Comparison of ENCODE assay signal across 28 cellular contexts in the genomic region with DNA sequence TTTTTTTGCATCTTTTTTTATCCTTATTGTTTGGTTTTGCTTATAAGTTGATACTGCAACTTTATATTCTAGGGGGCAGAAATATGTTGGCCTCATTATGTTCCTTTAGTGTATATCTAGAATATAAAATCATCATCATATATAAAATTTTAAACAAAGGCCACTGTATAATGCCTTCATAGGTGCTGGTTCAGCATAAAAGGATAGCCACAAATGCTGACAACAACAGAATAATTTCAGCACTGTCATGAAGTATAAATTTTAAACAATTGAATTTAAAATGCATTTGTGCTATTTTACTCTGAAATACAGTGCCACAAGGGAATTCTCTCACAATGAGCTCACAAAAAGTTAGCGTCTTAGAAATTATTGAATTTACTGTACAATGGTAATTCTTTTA.
"Had no signal": no experiment of that assay in that cellular context is flagged by ENCODE, and none has a peak within 500 bp of the region (broad histone marks: within the 10 kb centered on the region; RNA-seq: fewer than 3 reads in every experiment).

No MANE protein-coding gene starts in this region.

- H3K36me3 ChIP-seq: colonic mucosa, esophagus muscularis mucosa, esophagus squamous epithelium, gastrocnemius medialis, gastroesophageal sphincter, heart left ventricle, heart right ventricle had no signal

- H3K27ac ChIP-seq: colonic mucosa, coronary artery, dorsolateral prefrontal cortex, epithelial cell of prostate, esophagus muscularis mucosa, esophagus squamous epithelium, foreskin keratinocyte, gastrocnemius medialis, gastroesophageal sphincter, heart left ventricle, heart right ventricle had no signal

- H3K4me1 ChIP-seq: colonic mucosa, esophagus muscularis mucosa, esophagus squamous epithelium, foreskin keratinocyte, gastrocnemius medialis, gastroesophageal sphincter, heart left ventricle, heart right ventricle had no signal

- DNase-seq: colonic mucosa; cortex of kidney; dermis blood vessel endothelial cell; dorsolateral prefrontal cortex; effector CD4-positive, alpha-beta T cell; effector CD8-positive, alpha-beta T cell; effector memory CD4-positive, alpha-beta T cell; effector memory CD8-positive, alpha-beta T cell; endodermal cell; erythroblast; esophagus squamous epithelium; foreskin fibroblast; foreskin keratinocyte; foreskin melanocyte; gastrocnemius medialis; glutamatergic neuron; head of caudate nucleus; heart left ventricle; heart right ventricle had no signal

- H3K27me3 ChIP-seq: colonic mucosa, dorsolateral prefrontal cortex, esophagus muscularis mucosa, esophagus squamous epithelium, foreskin keratinocyte, gastrocnemius medialis, gastroesophageal sphincter, heart left ventricle, heart right ventricle had no signal

- H3K9me3 ChIP-seq: colonic mucosa, esophagus muscularis mucosa, esophagus squamous epithelium, gastrocnemius medialis had no signal

- ATAC-seq: effector memory CD8-positive, alpha-beta T cell; esophagus mucosa; foreskin keratinocyte; gastrocnemius medialis; gastroesophageal sphincter; heart left ventricle; heart right ventricle had no signal

- H3K4me3 ChIP-seq: colonic mucosa, coronary artery, dorsolateral prefrontal cortex, esophagus muscularis mucosa, esophagus squamous epithelium, gastrocnemius medialis, gastroesophageal sphincter, heart left ventricle, heart right ventricle had no signal

- FAIRE-seq: colon, endometrium, endothelial cell of umbilical vein, frontal cortex had no signal
